ENCODE assay signal across 8 cellular contexts in genomic region chr1:85062425-85063026, GRCh38. TPM values are rescaled to one million over a fixed set of nuclear protein-coding genes. Genes with fewer than 3 reads are reported as not detected.
DNase-seq lines count a peak whose midpoint lies in the region; TF ChIP-seq lines count a peak whose summit lies in the region.

No MANE protein-coding gene starts in this region.

- H3K9me3 ChIP-seq in iPS-20b (ENCODE audit: insufficient read depth, low read depth, low read length) (no peaks in the 10 kb centered on the region), tibial artery (no peaks in the 10 kb centered on the region)

- intact Hi-C loops in activated T-helper 2 cell treated with anti-CD3 and anti-CD28 coated beads, Interferon-gamma antibody, Interleukin-2, Interleukin-4, amounts not matched to agents 10 μg/mL and 5 μg/mL and 100 μg/mL, durations not matched to agents 14 hours and 24 hours and 36 hours (cut with micrococcal nuclease), result loop anchor here (1.0 to 5.0 kb wide), 3 partner anchors 65 to 215 kb away; partner anchors contain the start of genes BCL10, C1orf52 and MCOLN2
- intact Hi-C loops in tibial artery (cut with DNase I; ENCODE audit: low total_unique reads), result no loop called here

- no peak for TF ChIP-seq CTCF in tibial artery (IDR thresholded peaks at IDR 0.05)

- H3K4me1 Mint-ChIP-seq in activated CD4-positive, alpha-beta T cell treated with anti-CD3 and anti-CD28 coated beads, Interleukin-2, amount 10 ng/mL, durations not matched to agents 7 days and 5 days, result peaks cover 20% of the 10 kb centered on the region
- peaks cover 18% of the 10 kb centered on the region for H3K4me1 Mint-ChIP-seq in activated T-helper 2 cell treated with anti-CD3 and anti-CD28 coated beads, Interferon-gamma antibody, Interleukin-2, Interleukin-4, amounts not matched to agents 10 μg/mL and 5 μg/mL and 100 μg/mL, durations not matched to agents 14 hours and 24 hours and 36 hours (ENCODE audit: low read depth)

- H3K4me1 ChIP-seq in iPS-20b (ENCODE audit: insufficient read depth, low read length) (no peaks in the 10 kb centered on the region), tibial artery (peaks cover 0 to 4% (median 2%) of the 10 kb centered on the region in 4 donors)

- no peak overlapping the region for H3K9ac ChIP-seq in iPS-20b (ENCODE audit: low read depth, low read length)

- H3K4me3 ChIP-seq in iPS-20b (ENCODE audit: low read length) (peak overlapping the region; percentile 71), tibial artery (peak overlapping the region; percentile 49 to 54)

- peaks cover 20% of the 10 kb centered on the region for H3K27me3 Mint-ChIP-seq in activated CD4-positive, alpha-beta T cell treated with anti-CD3 and anti-CD28 coated beads, Interleukin-2, amount 10 ng/mL, durations not matched to agents 7 days and 5 days
- peaks cover 25% of the 10 kb centered on the region for H3K27me3 Mint-ChIP-seq in activated T-helper 2 cell treated with anti-CD3 and anti-CD28 coated beads, Interferon-gamma antibody, Interleukin-2, Interleukin-4, amounts not matched to agents 10 μg/mL and 5 μg/mL and 100 μg/mL, durations not matched to agents 14 hours and 24 hours and 36 hours (ENCODE audit: low read depth)

- H3K27ac Mint-ChIP-seq in activated CD4-positive, alpha-beta T cell treated with anti-CD3 and anti-CD28 coated beads, Interleukin-2, amount 10 ng/mL, durations not matched to agents 7 days and 5 days, result peak overlapping the region; percentile 37
- H3K27ac Mint-ChIP-seq in activated T-helper 2 cell treated with anti-CD3 and anti-CD28 coated beads, Interferon-gamma antibody, Interleukin-2, Interleukin-4, amounts not matched to agents 10 μg/mL and 5 μg/mL and 100 μg/mL, durations not matched to agents 14 hours and 24 hours and 36 hours, result no peak overlapping the region

- H3K4me3 Mint-ChIP-seq in activated CD4-positive, alpha-beta T cell treated with anti-CD3 and anti-CD28 coated beads, Interleukin-2, amount 10 ng/mL, durations not matched to agents 7 days and 5 days, result peak overlapping the region; percentile 79
- H3K4me3 Mint-ChIP-seq in activated T-helper 2 cell treated with anti-CD3 and anti-CD28 coated beads, Interferon-gamma antibody, Interleukin-2, Interleukin-4, amounts not matched to agents 10 μg/mL and 5 μg/mL and 100 μg/mL, durations not matched to agents 14 hours and 24 hours and 36 hours (ENCODE audit: low read depth), result peak overlapping the region; percentile 79

- CTCF ChIA-PET in activated CD4-positive, alpha-beta T cell treated with anti-CD3 and anti-CD28 coated beads, Interleukin-2, amount 10 ng/mL, durations not matched to agents 7 days and 5 days (lab: Charles Lee), result interaction anchor here (0.7 to 2.1 kb wide), 5 partner anchors 10 to 196 kb away, joined by 4 to 7 read pairs (median 4); no protein-coding TSS in a partner anchor

- no peaks in the 10 kb centered on the region for H3K9me3 Mint-ChIP-seq in activated CD4-positive, alpha-beta T cell treated with anti-CD3 and anti-CD28 coated beads, Interleukin-2, amount 10 ng/mL, durations not matched to agents 7 days and 5 days
- H3K9me3 Mint-ChIP-seq in activated T-helper 2 cell treated with anti-CD3 and anti-CD28 coated beads, Interferon-gamma antibody, Interleukin-2, Interleukin-4, amounts not matched to agents 10 μg/mL and 5 μg/mL and 100 μg/mL, durations not matched to agents 14 hours and 24 hours and 36 hours, result no peaks in the 10 kb centered on the region

- POLR2A ChIA-PET in activated CD4-positive, alpha-beta T cell treated with anti-CD3 and anti-CD28 coated beads, Interleukin-2, amount 10 ng/mL, durations not matched to agents 7 days and 5 days (lab: Charles Lee), result no interaction called here

- no peaks in the 10 kb centered on the region for H3K36me3 Mint-ChIP-seq in activated CD4-positive, alpha-beta T cell treated with anti-CD3 and anti-CD28 coated beads, Interleukin-2, amount 10 ng/mL, durations not matched to agents 7 days and 5 days (ENCODE audit: low read depth)
- H3K36me3 Mint-ChIP-seq in activated T-helper 2 cell treated with anti-CD3 and anti-CD28 coated beads, Interferon-gamma antibody, Interleukin-2, Interleukin-4, amounts not matched to agents 10 μg/mL and 5 μg/mL and 100 μg/mL, durations not matched to agents 14 hours and 24 hours and 36 hours (ENCODE audit: low read depth), result no peaks in the 10 kb centered on the region

- DNase-seq in activated CD4-positive, alpha-beta T cell treated with anti-CD3 and anti-CD28 coated beads, Interleukin-2, amount 10 ng/mL, durations not matched to agents 7 days and 5 days, result no peak
- DNase-seq in activated CD4-positive, alpha-beta T cell treated with anti-CD3 and anti-CD28 coated beads for 48 hours, result no peak
- no peak for DNase-seq in activated T-helper 2 cell treated with anti-CD3 and anti-CD28 coated beads, Interferon-gamma antibody, Interleukin-2, Interleukin-4, amounts not matched to agents 10 μg/mL and 5 μg/mL and 100 μg/mL, durations not matched to agents 14 hours and 24 hours and 36 hours (ENCODE audit: low spot score)
- DNase-seq in tibial artery, result no peak
- no peak for DNase-seq in stimulated activated CD4-positive, alpha-beta T cell treated with anti-CD3 and anti-CD28 coated beads, Interleukin-4, amount 100 ng/mL, for 4 hours
- no peak for DNase-seq in NCI-H1092 (lab: John Stamatoyannopoulos, UW)
- DNase-seq in EL, result no peak

- H3K27ac ChIP-seq in iPS-20b (ENCODE audit: low read length) (no peak overlapping the region), tibial artery (peak overlapping the region; percentile 1 to 41)

- no peaks in the 10 kb centered on the region for H3K27me3 ChIP-seq in iPS-20b (ENCODE audit: insufficient read depth, low read length)
- no peaks in the 10 kb centered on the region for H3K27me3 ChIP-seq in tibial artery

- H3K36me3 ChIP-seq in iPS-20b (ENCODE audit: insufficient read depth, low read depth, low read length) (no peaks in the 10 kb centered on the region), tibial artery (no peaks in the 10 kb centered on the region)

RNA-seq across cellular contexts. Expression of gene MCOLN3, which starts 14.2 kb away (rescaled TPM):
- 1 to 10 TPM; 3.1 to 3.5 TPM for total RNA-seq in activated CD4-positive, alpha-beta T cell treated with anti-CD3 and anti-CD28 coated beads, Interleukin-2, amount 10 ng/mL, durations not matched to agents 7 days and 5 days
- total RNA-seq in activated T-helper 2 cell treated with anti-CD3 and anti-CD28 coated beads, Interferon-gamma antibody, Interleukin-2, Interleukin-4, amounts not matched to agents 10 μg/mL and 5 μg/mL and 100 μg/mL, durations not matched to agents 14 hours and 24 hours and 36 hours, result 0.46 and 0.68 TPM in 2 replicates
